27 cellular contexts compared by ENCODE assay signal in genomic region chr18:68757121-68757520, GRCh38.
"Had no signal": no experiment of that assay in that cellular context is flagged by ENCODE, and none has a peak within 500 bp of the region (broad histone marks: within the 10 kb centered on the region; RNA-seq: fewer than 3 reads in every experiment).

No MANE protein-coding gene starts in this region.

- H3K36me3 ChIP-seq: adrenal gland, colonic mucosa, heart right ventricle, right atrium auricular region, transverse colon had no signal

- ATAC-seq: activated T-cell treated with anti-CD3 and anti-CD28 coated beads, Interleukin-2, amount 50 U/mL, for 72 hours; body of pancreas; naive thymus-derived CD4-positive, alpha-beta T cell had no signal

- FAIRE-seq: TTC549 had no signal

- DNase-seq: activated CD4-positive, alpha-beta T cell treated with anti-CD3 and anti-CD28 coated beads for 4 hours; activated CD4-positive, alpha-beta T cell treated with anti-CD3 and anti-CD28 coated beads, Interleukin-2, amount 50 U/mL, for 4 hours; activated naive CD4-positive, alpha-beta T cell; activated T-cell treated with anti-CD3 and anti-CD28 coated beads for 4 hours; activated T-cell treated with anti-CD3 and anti-CD28 coated beads, Interleukin-2, amount 50 U/mL, for 72 hours; adrenal gland; aorta; body of pancreas; cerebellar nuclear complex; colonic mucosa; dorsolateral prefrontal cortex; effector memory CD4-positive, alpha-beta T cell; heart right ventricle; kidney glomerular epithelial cell; mammary epithelial cell; midbrain; naive thymus-derived CD4-positive, alpha-beta T cell; nucleus accumbens; stimulated activated CD4-positive, alpha-beta T cell treated with anti-CD3 and anti-CD28 coated beads, Interleukin-2, amount 100 ng/mL, for 48 hours; stimulated activated naive CD4-positive, alpha-beta T cell treated with Interleukin-2 at 50 U/mL for 16 hours; T-helper 9 cell; transverse colon had no signal

- H3K9me3 ChIP-seq: adrenal gland, body of pancreas, transverse colon had no signal

- H3K4me3 ChIP-seq: adrenal gland, body of pancreas, colonic mucosa, dorsolateral prefrontal cortex, heart right ventricle, right atrium auricular region, transverse colon had no signal

- H3K27me3 ChIP-seq: adrenal gland, body of pancreas, colonic mucosa, dorsolateral prefrontal cortex, heart right ventricle, right atrium auricular region, transverse colon had no signal

- H3K4me1 Mint-ChIP-seq: naive thymus-derived CD4-positive, alpha-beta T cell; neural crest cell had no signal

- H3K4me1 ChIP-seq: adrenal gland, body of pancreas, colonic mucosa, right atrium auricular region, transverse colon had no signal

- H3K4me3 Mint-ChIP-seq: activated naive CD8-positive, alpha-beta T cell; activated T-cell treated with anti-CD3 and anti-CD28 coated beads, Interleukin-2, amount 50 U/mL, for 72 hours; naive thymus-derived CD4-positive, alpha-beta T cell; neural crest cell had no signal

- H3K27ac ChIP-seq: adrenal gland, body of pancreas, colonic mucosa, dorsolateral prefrontal cortex, right atrium auricular region, transverse colon, VCaP had no signal

- H3K27me3 Mint-ChIP-seq: activated naive CD8-positive, alpha-beta T cell; naive thymus-derived CD4-positive, alpha-beta T cell had no signal

- H3K27ac Mint-ChIP-seq: activated naive CD8-positive, alpha-beta T cell; activated T-cell treated with anti-CD3 and anti-CD28 coated beads, Interleukin-2, amount 50 U/mL, for 72 hours; naive thymus-derived CD4-positive, alpha-beta T cell had no signal
